21 cellular contexts compared by ENCODE assay signal in the genomic region with DNA sequence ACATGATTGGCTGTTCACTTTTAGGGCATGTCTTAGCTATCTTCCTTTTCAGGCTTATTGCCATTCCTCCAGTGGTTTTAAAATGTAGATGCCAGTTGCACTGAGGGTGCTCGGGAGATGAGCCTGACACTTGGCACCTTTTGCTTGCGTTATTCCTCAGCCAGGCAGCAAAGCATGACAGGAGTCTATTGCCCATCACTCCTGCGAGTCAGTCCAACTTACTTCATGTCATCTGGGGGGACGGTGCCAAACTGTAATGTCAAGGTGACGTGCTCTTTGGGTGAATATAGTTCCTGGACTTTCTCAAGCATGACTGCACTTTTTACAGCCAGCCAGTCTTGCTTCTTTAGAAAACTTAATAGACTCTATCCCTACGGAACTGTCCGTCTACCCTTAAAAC.
"Had no signal": no experiment of that assay in that cellular context is flagged by ENCODE, and none has a peak within 500 bp of the region (broad histone marks: within the 10 kb centered on the region; RNA-seq: fewer than 3 reads in every experiment).

No MANE protein-coding gene starts in this region.

- H3K27ac ChIP-seq: breast epithelium, RWPE1 had no signal

- H3K27me3 ChIP-seq: breast epithelium had no signal

- ATAC-seq: activated CD4-positive, CD25-positive, alpha-beta regulatory T cell treated with anti-CD3 and anti-CD28 coated beads, Interleukin-2, amount 50 U/mL, for 24 hours; activated CD8-positive, alpha-beta T cell treated with anti-CD3 and anti-CD28 coated beads for 36 hours; Panc1 had no signal

- H3K36me3 ChIP-seq: breast epithelium had no signal

- DNase-seq: activated CD4-positive, alpha-beta T cell treated with anti-CD3 and anti-CD28 coated beads for 4 hours; activated CD8-positive, alpha-beta memory T cell treated with anti-CD3 and anti-CD28 coated beads, Interleukin-2, amount 50 U/mL, for 48 hours; activated CD8-positive, alpha-beta T cell treated with anti-CD3 and anti-CD28 coated beads for 36 hours; activated naive CD4-positive, alpha-beta T cell treated with anti-CD3 and anti-CD28 coated beads, Interleukin-2, amount 50 U/mL, for 16 hours; activated naive CD8-positive, alpha-beta T cell treated with anti-CD3 and anti-CD28 coated beads, Interleukin-2, amount 10 ng/mL, durations not matched to agents 7 days and 5 days; activated T-cell treated with anti-CD3 and anti-CD28 coated beads, Interleukin-2, amount 50 U/mL, for 1 hour; aorta; KG1; NCI-H1048; NCI-H146; NCI-H1930; NCI-H2171; NCI-H2227 treated with DMSO at 0.1 percent for 48 hours; NCI-H526 treated with DMSO at 0.1 percent for 48 hours; NK-92 treated with Interleukin-12 subunit alpha and Interleukin-12 subunit beta, amount 100 ng/mL, for 24 hours; OCI-M1; SHP77 treated with DMSO at 0.1 percent for 48 hours had no signal

- H3K4me3 ChIP-seq: breast epithelium had no signal

- H3K4me1 ChIP-seq: breast epithelium had no signal

- H3K9me3 ChIP-seq: breast epithelium had no signal
